Comparison of ENCODE assay signal across 2 cellular contexts in the genomic region with DNA sequence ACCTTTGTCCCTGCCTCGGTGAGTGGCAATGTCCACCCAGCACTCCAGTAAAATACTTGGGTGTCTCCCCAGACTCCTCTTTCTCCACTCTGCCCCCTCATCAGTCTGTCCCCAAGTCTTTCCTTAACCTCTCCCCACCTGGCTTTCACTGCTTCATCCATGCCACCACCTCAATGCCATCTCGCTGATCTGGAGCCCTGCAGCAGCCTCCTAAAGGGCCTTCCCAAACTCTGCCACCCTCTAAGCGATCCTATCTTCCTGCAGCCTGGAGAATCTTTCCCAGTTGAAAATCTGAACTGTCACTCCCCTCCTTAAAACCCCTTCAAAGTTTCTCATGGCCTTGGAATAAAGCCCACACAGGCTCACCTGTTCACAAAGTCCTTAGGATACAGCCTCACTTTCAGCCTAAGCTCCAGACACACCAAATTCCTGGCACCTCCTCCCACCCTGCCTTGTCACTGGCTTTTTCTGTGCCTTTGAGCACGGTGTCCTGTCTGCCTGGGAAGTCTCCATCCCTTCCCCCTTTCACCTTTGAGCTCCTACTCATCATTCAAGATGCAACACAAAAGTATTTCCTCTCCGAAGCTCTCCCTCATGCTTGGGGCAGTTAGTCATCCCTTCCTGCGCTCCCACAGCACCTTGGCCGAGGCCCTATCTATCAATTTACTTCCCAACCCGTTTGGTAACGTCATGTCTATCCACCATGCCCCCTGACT.
TF ChIP-seq lines count a peak whose summit lies in the region.

No MANE protein-coding gene starts in this region.

TF ChIP-seq in A549, 52 proteins besides CTCF, POLR2A, EP300 and RAD21 (continued from another document):
- TF ChIP-seq MAX (IDR thresholded peaks at IDR 0.05) = peak; percentile 35; the same call in 1 of the 2 replicates
- TF ChIP-seq CHD2 (IDR thresholded peaks at IDR 0.05; ENCODE audit: low read length, partially characterized antibody) = no peak
- no peak for TF ChIP-seq TFCP2L1 (CRISPR knock-in tag; IDR thresholded peaks at IDR 0.05)
- TF ChIP-seq FOSL2 (IDR thresholded peaks at IDR 0.05) = no peak
- peak; percentile 49; the same call in 1 of the 2 replicates for TF ChIP-seq FOSL2 (CRISPR knock-in tag; IDR thresholded peaks at IDR 0.05)
- TF ChIP-seq EHF (CRISPR knock-in tag; IDR thresholded peaks at IDR 0.05) = no peak
- no peak for TF ChIP-seq RCOR1 (IDR thresholded peaks at IDR 0.05; ENCODE audit: low read depth, low read length)

TF ChIP-seq in WTC11, 78 proteins besides CTCF, POLR2A, EP300 and RAD21 (continued from another document):
- TF ChIP-seq MAX (CRISPR knock-in tag; IDR thresholded peaks at IDR 0.05) = no peak
- no peak for TF ChIP-seq ZMAT4 (CRISPR knock-in tag; IDR thresholded peaks at IDR 0.05)
- TF ChIP-seq ATF1 (CRISPR knock-in tag; IDR thresholded peaks at IDR 0.05) = no peak
- no peak for TF ChIP-seq ZNF317 (CRISPR knock-in tag; IDR thresholded peaks at IDR 0.05; ENCODE audit: borderline replicate concordance, low read depth)
- TF ChIP-seq, protein P1, sequence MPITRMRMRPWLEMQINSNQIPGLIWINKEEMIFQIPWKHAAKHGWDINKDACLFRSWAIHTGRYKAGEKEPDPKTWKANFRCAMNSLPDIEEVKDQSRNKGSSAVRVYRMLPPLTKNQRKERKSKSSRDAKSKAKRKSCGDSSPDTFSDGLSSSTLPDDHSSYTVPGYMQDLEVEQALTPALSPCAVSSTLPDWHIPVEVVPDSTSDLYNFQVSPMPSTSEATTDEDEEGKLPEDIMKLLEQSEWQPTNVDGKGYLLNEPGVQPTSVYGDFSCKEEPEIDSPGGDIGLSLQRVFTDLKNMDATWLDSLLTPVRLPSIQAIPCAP (CRISPR knock-in tag; IDR thresholded peaks at IDR 0.05) = no peak
